ENCODE assay signal across 31 cellular contexts in the genomic region with DNA sequence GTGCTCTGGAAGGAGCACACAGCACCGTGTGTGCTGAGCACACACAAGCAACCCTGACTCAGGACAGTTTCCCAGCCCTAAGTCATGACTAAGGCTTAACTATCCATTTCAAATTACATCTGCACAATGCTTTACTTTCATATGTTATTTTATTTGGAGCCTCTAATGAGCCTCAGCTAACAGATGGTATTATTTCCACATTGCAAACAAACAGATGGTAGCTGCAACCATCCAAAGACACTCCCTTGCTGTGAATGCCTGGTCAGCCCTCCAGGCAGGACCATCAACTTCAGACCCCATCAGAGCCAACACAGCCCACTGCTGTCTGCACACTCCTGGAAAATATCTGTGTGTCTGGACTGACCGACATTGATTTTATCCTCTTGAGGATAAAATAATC.
"Had no signal": no experiment of that assay in that cellular context is flagged by ENCODE, and none has a peak within 500 bp of the region (broad histone marks: within the 10 kb centered on the region; RNA-seq: fewer than 3 reads in every experiment).

No MANE protein-coding gene starts in this region.

- H3K4me1 ChIP-seq: adrenal gland, body of pancreas, breast epithelium, Peyer's patch had no signal

- DNase-seq: activated CD4-positive, alpha-beta T cell treated with anti-CD3 and anti-CD28 coated beads, Interleukin-2, amount 10 ng/mL, durations not matched to agents 24 days and 14 days; activated CD4-positive, alpha-beta T cell treated with anti-CD3 and anti-CD28 coated beads, Interleukin-2, amount 50 U/mL, for 4 hours; activated CD8-positive, alpha-beta T cell treated with anti-CD3 and anti-CD28 coated beads for 36 hours; activated effector memory CD4-positive, alpha-beta T cell treated with anti-CD3 and anti-CD28 coated beads, Interleukin-2, amount 50 U/mL, for 16 hours; activated naive CD4-positive, alpha-beta T cell; activated T-cell treated with anti-CD3 and anti-CD28 coated beads, Interleukin-2, amount 50 U/mL, for 1 hour; activated T-cell treated with anti-CD3 and anti-CD28 coated beads, Interleukin-2, amount 50 U/mL, for 72 hours; adrenal gland; body of pancreas; cerebellar nuclear complex; NCI-H1105; NCI-H1417 treated with DMSO at 0.1 percent for 48 hours; NCI-H1694; NCI-H1930; NCI-H2081 treated with DMSO at 0.1 percent for 48 hours; NCI-H226; NCI-H446 treated with DMSO at 0.1 percent for 48 hours; NCI-H524; NCI-H748 treated with DMSO at 0.1 percent for 48 hours; NK-92 treated with Interleukin-12 subunit alpha and Interleukin-12 subunit beta, amount 100 ng/mL, for 24 hours; PC-3; Peyer's patch; RPMI8226; SIG-M5; SW 1271; T-helper 1 cell; T1000 had no signal

- ATAC-seq: activated CD8-positive, alpha-beta T cell treated with anti-CD3 and anti-CD28 coated beads for 36 hours; activated naive CD4-positive, alpha-beta T cell treated with anti-CD3 and anti-CD28 coated beads, Interleukin-2, amount 50 U/mL, for 72 hours; activated T-cell treated with anti-CD3 and anti-CD28 coated beads, Interleukin-2, amount 50 U/mL, for 72 hours; activated T-helper 17 cell treated with anti-CD3 and anti-CD28 coated beads, Interleukin-2, amount 50 U/mL, for 72 hours; body of pancreas; K562; PC-3 had no signal

- H3K36me3 ChIP-seq: adrenal gland, breast epithelium, Peyer's patch had no signal

- H3K9me3 ChIP-seq: adrenal gland, body of pancreas, breast epithelium, Peyer's patch had no signal

- H3K4me3 ChIP-seq: adrenal gland, body of pancreas, breast epithelium, K562, Peyer's patch had no signal

- H3K27ac ChIP-seq: adrenal gland, body of pancreas, breast epithelium, Peyer's patch had no signal

- H3K27me3 ChIP-seq: adrenal gland, body of pancreas, breast epithelium, Peyer's patch had no signal
